ENCODE assay signal across 9 cellular contexts in the genomic region with DNA sequence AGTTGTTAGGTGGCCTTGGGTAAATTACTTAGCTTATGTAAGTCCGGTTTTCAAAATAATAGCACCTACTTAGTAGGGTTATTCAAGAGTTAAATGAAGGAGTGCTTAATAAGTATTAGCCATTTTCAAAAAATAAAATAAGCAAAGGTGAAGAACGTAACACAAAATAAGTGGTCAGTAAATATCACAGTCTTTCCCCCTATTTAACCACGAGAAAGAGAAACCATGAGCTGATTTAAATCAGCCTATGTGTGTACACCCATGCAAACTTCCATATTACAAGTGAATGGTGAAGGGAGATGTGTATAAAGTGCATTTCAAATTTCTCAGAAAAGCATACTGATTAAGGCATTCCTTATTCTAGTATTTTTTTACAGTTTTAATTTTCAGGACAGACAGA. TPM values are rescaled to one million over a fixed set of nuclear protein-coding genes. Genes with fewer than 3 reads are reported as not detected.
DNase-seq lines count a peak whose midpoint lies in the region; ATAC-seq and TF ChIP-seq lines count a peak whose summit lies in the region.
"Had no signal": no experiment of that assay in that cellular context is flagged by ENCODE, and none has a peak within 500 bp of the region (broad histone marks: within the 10 kb centered on the region; RNA-seq: fewer than 3 reads in every experiment).

No MANE protein-coding gene starts in this region.

- H3K9me3 ChIP-seq in SK-N-MC (ENCODE audit: low read depth, low read length) (no peaks in the 10 kb centered on the region), esophagus squamous epithelium (no peaks in the 10 kb centered on the region), thymus (ENCODE audit: control insufficient read depth) (no peaks in the 10 kb centered on the region)

- DNase-seq in activated T-cell treated with anti-CD3 and anti-CD28 coated beads, Interleukin-2, amount 50 U/mL, for 4 hours = no peak
- DNase-seq in activated T-cell treated with anti-CD3 and anti-CD28 coated beads for 4 hours = no peak
- DNase-seq in SK-N-MC (ENCODE audit: low read depth, low spot score) = no peak
- no peak for DNase-seq in esophagus squamous epithelium (lab: John Stamatoyannopoulos, UW)
- DNase-seq in AG08395 (ENCODE audit: low spot score) = no peak
- DNase-seq in NCI-H2227 (lab: John Stamatoyannopoulos, UW; ENCODE audit: unreplicated experiment) = no peak
- DNase-seq: IMR-90 had no signal

- no peak for TF ChIP-seq POLR2A in esophagus squamous epithelium (IDR thresholded peaks at IDR 0.05)

- no peaks in the 10 kb centered on the region for H3K27me3 ChIP-seq in esophagus squamous epithelium
- H3K27me3 ChIP-seq in thymus (ENCODE audit: control insufficient read depth, insufficient read depth) = no peaks in the 10 kb centered on the region

- peak overlapping the region; percentile 29 for H3K27ac ChIP-seq in SK-N-MC
- H3K27ac ChIP-seq in esophagus squamous epithelium = peak overlapping the region; percentile 10 to 77 (median 69)
- no peak overlapping the region for H3K27ac ChIP-seq in thymus (ENCODE audit: low read depth)

- 0 out of 2 replicates have a peak overlapping the region, but pooled peaks have one; percentile 2 for H3K4me3 ChIP-seq in SK-N-MC
- peak overlapping the region in 3 of 4 donors; percentile 27 to 55 (median 33) for H3K4me3 ChIP-seq in esophagus squamous epithelium
- peak overlapping the region; percentile 36 for H3K4me3 ChIP-seq in thymus (ENCODE audit: low read length)

- H3K4me1 Mint-ChIP-seq in activated T-cell treated with anti-CD3 and anti-CD28 coated beads, Interleukin-2, amount 50 U/mL, for 4 hours (ENCODE audit: low read depth) = peaks cover 74% of the 10 kb centered on the region

- intact Hi-C loops in esophagus squamous epithelium (cut with DNase I) = no loop called here

- peak overlapping the region; percentile 96 for H3K4me3 Mint-ChIP-seq in activated T-cell treated with anti-CD3 and anti-CD28 coated beads, Interleukin-2, amount 50 U/mL, for 4 hours

- ATAC-seq in activated T-cell treated with anti-CD3 and anti-CD28 coated beads, Interleukin-2, amount 50 U/mL, for 4 hours = no peak
- ATAC-seq in HG03196 (IDR thresholded peaks at IDR 0.05; ENCODE audit: unreplicated experiment) = no peak

- WGBS in esophagus squamous epithelium, 2 donors = 63 to 65% methylated on average over 3 of the region's 3 CpGs
- 20% methylated on average over 3 of the region's 3 CpGs for WGBS in thymus

- peaks cover 4 to 70% (median 5%) of the 10 kb centered on the region in 3 donors for H3K4me1 ChIP-seq in esophagus squamous epithelium
- H3K4me1 ChIP-seq in thymus (ENCODE audit: control insufficient read depth, insufficient read depth, low read length) = peaks cover 25% of the 10 kb centered on the region

- no peak for TF ChIP-seq CTCF in esophagus squamous epithelium (IDR thresholded peaks at IDR 0.05)

- H3K9ac ChIP-seq in SK-N-MC (ENCODE audit: insufficient read length) = peak overlapping the region; percentile 36

- no peaks in the 10 kb centered on the region for H3K9me3 Mint-ChIP-seq in activated T-cell treated with anti-CD3 and anti-CD28 coated beads, Interleukin-2, amount 50 U/mL, for 4 hours

- H3K36me3 Mint-ChIP-seq in activated T-cell treated with anti-CD3 and anti-CD28 coated beads, Interleukin-2, amount 50 U/mL, for 4 hours (ENCODE audit: insufficient read depth) = peaks cover 10% of the 10 kb centered on the region

- H3K36me3 ChIP-seq in SK-N-MC (ENCODE audit: insufficient read depth, low read length) (no peaks in the 10 kb centered on the region), esophagus squamous epithelium (no peaks in the 10 kb centered on the region), thymus (ENCODE audit: control insufficient read depth, insufficient read depth) (no peaks in the 10 kb centered on the region)

- no peaks in the 10 kb centered on the region for H3K27me3 Mint-ChIP-seq in activated T-cell treated with anti-CD3 and anti-CD28 coated beads, Interleukin-2, amount 50 U/mL, for 4 hours (ENCODE audit: low read depth)

RNA-seq across cellular contexts. Expression of a gene that starts 2.2 kb away (rescaled TPM):
- total RNA-seq in activated T-cell treated with anti-CD3 and anti-CD28 coated beads, Interleukin-2, amount 50 U/mL, for 4 hours = 100 to 1,000 TPM in 2 of 3 donors, 10 to 100 TPM in 1; 95.1 to 122 (median 101) TPM
- 10 to 100 TPM in 1 of 4 donors, 1 to 10 TPM in 3; 2.2 to 17.5 (median 6.0) TPM for total RNA-seq in esophagus squamous epithelium
- polyA plus RNA-seq in thymus = 65.0 TPM

Comparison
In these comparisons a context has a peak if more than half of its experiments do, and no peak if none do; other contexts are left out.
1. RNA of a gene that starts 2.2 kb away (total RNA-seq): 95.1 to 122 TPM in activated T-cell treated with anti-CD3 and anti-CD28 coated beads, Interleukin-2, amount 50 U/mL, for 4 hours; 2.2 to 17.5 TPM in esophagus squamous epithelium; every median in the first group is over 4 times any median in the second.
2. Peak in every context shown above with its lines, with median percentiles within 50 percentile points of each other: H3K4me3 ChIP-seq.